In genomic region chr13:97512732-97513131, GRCh38 we compare ENCODE assay signal across 19 cellular contexts.
"Had no signal": no experiment of that assay in that cellular context is flagged by ENCODE, and none has a peak within 500 bp of the region (broad histone marks: within the 10 kb centered on the region; RNA-seq: fewer than 3 reads in every experiment).

No MANE protein-coding gene starts in this region.

- H3K4me1 ChIP-seq: ascending aorta, neural progenitor cell, right atrium auricular region, tibial artery had no signal

- ATAC-seq: left ventricle myocardium superior; naive thymus-derived CD4-positive, alpha-beta T cell had no signal

- H3K36me3 ChIP-seq: ascending aorta, neural progenitor cell, right atrium auricular region, tibial artery had no signal

- DNase-seq: activated CD4-positive, alpha-beta T cell treated with anti-CD3 and anti-CD28 coated beads, Interleukin-2, amount 50 U/mL, for 4 hours; activated gamma-delta T cell; cerebellar nuclear complex; effector CD8-positive, alpha-beta T cell; foreskin melanocyte; kidney glomerular epithelial cell; left ventricle myocardium superior; mesenchymal stem cell; naive thymus-derived CD4-positive, alpha-beta T cell; stimulated activated CD4-positive, alpha-beta T cell treated with anti-CD3 and anti-CD28 coated beads, Interleukin-12 subunit alpha, Interleukin-12 subunit beta, amount 100 ng/mL, for 4 hours; stimulated activated CD4-positive, alpha-beta T cell treated with anti-CD3 and anti-CD28 coated beads, Interleukin-1b, Interleukin-23, amount 100 ng/mL, for 48 hours; stimulated activated CD8-positive, alpha-beta memory T cell treated with anti-CD3 and anti-CD28 coated beads, Interleukin-4, amount 100 ng/mL, for 48 hours; stimulated activated naive CD4-positive, alpha-beta T cell; T-helper 2 cell; tibial artery had no signal

- H3K27ac ChIP-seq: ascending aorta, neural progenitor cell, right atrium auricular region, tibial artery, VCaP had no signal

- H2AFZ ChIP-seq: neural progenitor cell had no signal

- H3K27me3 ChIP-seq: ascending aorta, neural progenitor cell, right atrium auricular region, tibial artery had no signal

- H3K4me3 ChIP-seq: ascending aorta, neural progenitor cell, right atrium auricular region, tibial artery had no signal

- H3K4me2 ChIP-seq: neural progenitor cell had no signal

- H3K9ac ChIP-seq: neural progenitor cell had no signal
